15 cellular contexts compared by ENCODE assay signal in genomic region chr13:98878421-98879126, GRCh38.
DNase-seq lines count a peak whose midpoint lies in the region; ATAC-seq and TF ChIP-seq lines count a peak whose summit lies in the region.
"Had no signal": no experiment of that assay in that cellular context is flagged by ENCODE, and none has a peak within 500 bp of the region (broad histone marks: within the 10 kb centered on the region; RNA-seq: fewer than 3 reads in every experiment).

No MANE protein-coding gene starts in this region.

- no peak overlapping the region for H3K4me3 ChIP-seq in foreskin fibroblast (ENCODE audit: low read depth in 1 of 2, low read length in 2 of 2)
- H3K4me3 ChIP-seq: body of pancreas, MG63, ovary, smooth muscle cell had no signal

- no peak overlapping the region for H3K27ac ChIP-seq in foreskin keratinocyte
- H3K27ac ChIP-seq: body of pancreas, ovary had no signal

- in situ Hi-C loops in G401 (cut with HindIII; ENCODE audit: low sequenced_read_pairs): no loop called here

- TF ChIP-seq CTCF in foreskin keratinocyte (conservative IDR thresholded peaks at IDR 0.05) (no peak), foreskin fibroblast (IDR thresholded peaks at IDR 0.05; ENCODE audit: low read depth, low read length) (no peak)

- intact Hi-C loops in head of caudate nucleus (cut with DNase I): no loop called here

- no peak for ATAC-seq in foreskin keratinocyte
- ATAC-seq: body of pancreas; stimulated activated naive B cell treated with anti-CD40 and anti-IgM and Interleukin-4, amounts not matched to agents 10 μg/mL and 1 μg/mL and 100 μg/mL, for 72 hours had no signal

- H3K4me1 ChIP-seq in foreskin keratinocyte: no peaks in the 10 kb centered on the region
- H3K4me1 ChIP-seq: body of pancreas had no signal

- peak; percentile 99 for DNase-seq in G401 (ENCODE audit: low spot score)
- DNase-seq in NCI-H69 (lab: John Stamatoyannopoulos, UW): peak; percentile 20
- DNase-seq in head of caudate nucleus: peak in 24 of 42 donors; percentile 16 to 77 (median 34)
- peak; percentile 74 for DNase-seq in pons (ENCODE audit: low spot score)
- no peak for DNase-seq in foreskin keratinocyte
- no peak for DNase-seq in foreskin fibroblast
- DNase-seq in AG20443 (ENCODE audit: low spot score): no peak
- DNase-seq: activated CD4-positive, alpha-beta memory T cell treated with anti-CD3 and anti-CD28 coated beads, Interleukin-2, amount 10 ng/mL, durations not matched to agents 7 days and 5 days; body of pancreas; effector CD8-positive, alpha-beta T cell; MG63; NK-92 treated with Interleukin-12 subunit alpha and Interleukin-12 subunit beta, amount 100 ng/mL, for 24 hours; ovary; stimulated activated naive B cell treated with anti-CD40 and anti-IgM and Interleukin-4, amounts not matched to agents 10 μg/mL and 1 μg/mL and 100 μg/mL, for 72 hours had no signal

- no peaks in the 10 kb centered on the region for H3K27me3 ChIP-seq in foreskin keratinocyte
- H3K27me3 ChIP-seq: body of pancreas, MG63, ovary had no signal

Comparison
In these comparisons a context has a peak if more than half of its experiments do, and no peak if none do; other contexts are left out.
1. DNase-seq: peak in G401 (single experiment), NCI-H69 (single experiment), head of caudate nucleus (24 of 42) and pons (single experiment); none in foreskin keratinocyte (0 of 2), foreskin fibroblast (0 of 2) and AG20443 (single experiment).